ENCODE assay signal across 16 cellular contexts in genomic region chr11:36499325-36499724, GRCh38. TPM values are rescaled to one million over a fixed set of nuclear protein-coding genes. Genes with fewer than 3 reads are reported as not detected.
DNase-seq lines count a peak whose midpoint lies in the region; ATAC-seq and TF ChIP-seq lines count a peak whose summit lies in the region.
"Had no signal": no experiment of that assay in that cellular context is flagged by ENCODE, and none has a peak within 500 bp of the region (broad histone marks: within the 10 kb centered on the region; RNA-seq: fewer than 3 reads in every experiment).

No MANE protein-coding gene starts in this region.

- H3K36me3 ChIP-seq in brain microvascular endothelial cell (replicated peaks): peaks cover 18% of the 10 kb centered on the region

- H3K27me3 ChIP-seq in brain microvascular endothelial cell (replicated peaks): no peaks in the 10 kb centered on the region

- no peaks in the 10 kb centered on the region for H3K27me3 Mint-ChIP-seq in activated naive CD8-positive, alpha-beta T cell
- H3K27me3 Mint-ChIP-seq in activated naive CD8-positive, alpha-beta T cell treated with anti-CD3 and anti-CD28 coated beads for 36 hours: no peaks in the 10 kb centered on the region
- H3K27me3 Mint-ChIP-seq in activated naive CD8-positive, alpha-beta T cell treated with anti-CD3 and anti-CD28 coated beads, Interleukin-2, amount 50 U/mL, for 24 hours: no peaks in the 10 kb centered on the region
- no peaks in the 10 kb centered on the region for H3K27me3 Mint-ChIP-seq in memory B cell
- H3K27me3 Mint-ChIP-seq: CD4-positive, CD25-positive, alpha-beta regulatory T cell; IgD-negative memory B cell had no signal

- H3K9me3 Mint-ChIP-seq in activated naive CD8-positive, alpha-beta T cell (ENCODE audit: low read depth): no peaks in the 10 kb centered on the region
- H3K9me3 Mint-ChIP-seq in activated naive CD8-positive, alpha-beta T cell treated with anti-CD3 and anti-CD28 coated beads for 36 hours: no peaks in the 10 kb centered on the region
- H3K9me3 Mint-ChIP-seq in activated naive CD8-positive, alpha-beta T cell treated with anti-CD3 and anti-CD28 coated beads, Interleukin-2, amount 50 U/mL, for 24 hours: no peaks in the 10 kb centered on the region
- H3K9me3 Mint-ChIP-seq in memory B cell: no peaks in the 10 kb centered on the region
- H3K9me3 Mint-ChIP-seq: CD4-positive, CD25-positive, alpha-beta regulatory T cell; IgD-negative memory B cell had no signal

- no peak overlapping the region for H3K4me3 ChIP-seq in brain microvascular endothelial cell (ENCODE audit: low read depth, low read length)
- H3K4me3 ChIP-seq: A549, GM12878 had no signal

- H3K27ac Mint-ChIP-seq in activated naive CD8-positive, alpha-beta T cell: peak overlapping the region; percentile 5
- H3K27ac Mint-ChIP-seq in activated naive CD8-positive, alpha-beta T cell treated with anti-CD3 and anti-CD28 coated beads for 36 hours: no peak overlapping the region
- peak overlapping the region; percentile 15 for H3K27ac Mint-ChIP-seq in activated naive CD8-positive, alpha-beta T cell treated with anti-CD3 and anti-CD28 coated beads, Interleukin-2, amount 50 U/mL, for 24 hours
- peak overlapping the region; percentile 17 for H3K27ac Mint-ChIP-seq in memory B cell
- H3K27ac Mint-ChIP-seq: IgD-negative memory B cell had no signal

- peaks cover 2% of the 10 kb centered on the region for H3K36me3 Mint-ChIP-seq in activated naive CD8-positive, alpha-beta T cell
- H3K36me3 Mint-ChIP-seq in activated naive CD8-positive, alpha-beta T cell treated with anti-CD3 and anti-CD28 coated beads for 36 hours: peaks cover 4% of the 10 kb centered on the region
- H3K36me3 Mint-ChIP-seq in activated naive CD8-positive, alpha-beta T cell treated with anti-CD3 and anti-CD28 coated beads, Interleukin-2, amount 50 U/mL, for 24 hours (ENCODE audit: low read depth): peaks cover 15% of the 10 kb centered on the region
- H3K36me3 Mint-ChIP-seq in memory B cell: peaks cover 13% of the 10 kb centered on the region
- H3K36me3 Mint-ChIP-seq: IgD-negative memory B cell had no signal

- TF ChIP-seq CTCF in brain microvascular endothelial cell (IDR thresholded peaks at IDR 0.05; ENCODE audit: low read depth, low read length, missing control alignments): no peak

- no peak for DNase-seq in activated naive CD8-positive, alpha-beta T cell treated with anti-CD3 and anti-CD28 coated beads for 36 hours
- no peak for DNase-seq in activated naive CD8-positive, alpha-beta T cell treated with anti-CD3 and anti-CD28 coated beads, Interleukin-2, amount 50 U/mL, for 24 hours
- DNase-seq in memory B cell (ENCODE audit: low spot score in 2 of 2) (no peak), brain microvascular endothelial cell (no peak), cortex of kidney (lab: John Stamatoyannopoulos, UW) (no peak)
- no peak for DNase-seq in central memory CD4-positive, alpha-beta T cell
- DNase-seq: CD4-positive, CD25-positive, alpha-beta regulatory T cell; H7; NCI-H1105; NCI-H187; NCI-H446 had no signal

- no peak overlapping the region for H3K4me3 Mint-ChIP-seq in activated naive CD8-positive, alpha-beta T cell
- no peak overlapping the region for H3K4me3 Mint-ChIP-seq in activated naive CD8-positive, alpha-beta T cell treated with anti-CD3 and anti-CD28 coated beads for 36 hours
- no peak overlapping the region for H3K4me3 Mint-ChIP-seq in activated naive CD8-positive, alpha-beta T cell treated with anti-CD3 and anti-CD28 coated beads, Interleukin-2, amount 50 U/mL, for 24 hours
- no peak overlapping the region for H3K4me3 Mint-ChIP-seq in memory B cell
- H3K4me3 Mint-ChIP-seq: CD4-positive, CD25-positive, alpha-beta regulatory T cell; IgD-negative memory B cell had no signal

- ATAC-seq in activated naive CD8-positive, alpha-beta T cell treated with anti-CD3 and anti-CD28 coated beads, Interleukin-2, amount 50 U/mL, for 24 hours: no peak
- no peak for ATAC-seq in memory B cell (ENCODE audit: low read depth)
- ATAC-seq in HG02885 (IDR thresholded peaks at IDR 0.05; ENCODE audit: poor library complexity, unreplicated experiment): no peak

- in situ Hi-C loops in brain microvascular endothelial cell (cut with HindIII; ENCODE audit: low pct_ligation_motif_present, low sequenced_read_pairs): loop anchor here (25.0 kb wide), 1 partner anchor 212 kb away; the partner anchor contains the start of genes COMMD9 and PRR5L

- peaks cover 31% of the 10 kb centered on the region for H3K4me1 Mint-ChIP-seq in activated naive CD8-positive, alpha-beta T cell (ENCODE audit: low read depth)
- H3K4me1 Mint-ChIP-seq in activated naive CD8-positive, alpha-beta T cell treated with anti-CD3 and anti-CD28 coated beads for 36 hours: peaks cover 22% of the 10 kb centered on the region
- H3K4me1 Mint-ChIP-seq in activated naive CD8-positive, alpha-beta T cell treated with anti-CD3 and anti-CD28 coated beads, Interleukin-2, amount 50 U/mL, for 24 hours: peaks cover 20% of the 10 kb centered on the region
- H3K4me1 Mint-ChIP-seq in memory B cell: peaks cover 2% of the 10 kb centered on the region

- H3K27ac ChIP-seq in brain microvascular endothelial cell: no peak overlapping the region

RNA-seq across cellular contexts. Expression of gene TRAF6, which starts 10.7 kb away (rescaled TPM):
- 1 to 10 TPM; 8.5 to 9.8 TPM for total RNA-seq in activated naive CD8-positive, alpha-beta T cell treated with anti-CD3 and anti-CD28 coated beads for 36 hours
